Comparison of ENCODE assay signal across 21 cellular contexts in genomic region chr16:75004460-75004859, GRCh38.
"Had no signal": no experiment of that assay in that cellular context is flagged by ENCODE, and none has a peak within 500 bp of the region (broad histone marks: within the 10 kb centered on the region; RNA-seq: fewer than 3 reads in every experiment).

No MANE protein-coding gene starts in this region.

- DNase-seq: cortex of kidney; dorsolateral prefrontal cortex; effector CD8-positive, alpha-beta T cell; heart left ventricle; hippocampal formation; left colon; left ventricle myocardium superior; mesenchymal stem cell; midbrain; naive B cell; ovary; small intestine; stimulated activated CD4-positive, alpha-beta T cell treated with anti-CD3 and anti-CD28 coated beads, Interleukin-2, amount 100 ng/mL, for 48 hours; stimulated activated naive CD8-positive, alpha-beta T cell treated with anti-CD3 and anti-CD28 coated beads, Interleukin-15, Interleukin-2, amounts not matched to agents 100 U/mL and 50 U/mL, for 24 hours; tibial artery; upper lobe of right lung had no signal

- H3K36me3 Mint-ChIP-seq: naive B cell had no signal

- ATAC-seq: esophagus mucosa; heart left ventricle; left colon; left ventricle myocardium superior; stimulated activated naive CD8-positive, alpha-beta T cell treated with anti-CD3 and anti-CD28 coated beads, Interleukin-15, Interleukin-2, amounts not matched to agents 100 U/mL and 50 U/mL, for 24 hours; upper lobe of right lung had no signal

- H3K9me3 ChIP-seq: heart left ventricle, ovary, right atrium auricular region, suprapubic skin, tibial artery, upper lobe of right lung, vagina had no signal

- H3K4me3 Mint-ChIP-seq: naive B cell had no signal

- H3K27me3 ChIP-seq: dorsolateral prefrontal cortex, heart left ventricle, ovary, right atrium auricular region, suprapubic skin, tibial artery, upper lobe of right lung, vagina had no signal

- H3K27ac ChIP-seq: dorsolateral prefrontal cortex, ovary, suprapubic skin, tibial artery, upper lobe of right lung, vagina had no signal

- H3K36me3 ChIP-seq: heart left ventricle, ovary, right atrium auricular region, suprapubic skin, tibial artery, upper lobe of right lung, vagina had no signal

- H3K4me3 ChIP-seq: dorsolateral prefrontal cortex, heart left ventricle, lung, ovary, right atrium auricular region, suprapubic skin, tibial artery, upper lobe of right lung, vagina had no signal

- H3K27ac Mint-ChIP-seq: naive B cell had no signal
